Comparison of ENCODE assay signal across 8 cellular contexts in the genomic region with DNA sequence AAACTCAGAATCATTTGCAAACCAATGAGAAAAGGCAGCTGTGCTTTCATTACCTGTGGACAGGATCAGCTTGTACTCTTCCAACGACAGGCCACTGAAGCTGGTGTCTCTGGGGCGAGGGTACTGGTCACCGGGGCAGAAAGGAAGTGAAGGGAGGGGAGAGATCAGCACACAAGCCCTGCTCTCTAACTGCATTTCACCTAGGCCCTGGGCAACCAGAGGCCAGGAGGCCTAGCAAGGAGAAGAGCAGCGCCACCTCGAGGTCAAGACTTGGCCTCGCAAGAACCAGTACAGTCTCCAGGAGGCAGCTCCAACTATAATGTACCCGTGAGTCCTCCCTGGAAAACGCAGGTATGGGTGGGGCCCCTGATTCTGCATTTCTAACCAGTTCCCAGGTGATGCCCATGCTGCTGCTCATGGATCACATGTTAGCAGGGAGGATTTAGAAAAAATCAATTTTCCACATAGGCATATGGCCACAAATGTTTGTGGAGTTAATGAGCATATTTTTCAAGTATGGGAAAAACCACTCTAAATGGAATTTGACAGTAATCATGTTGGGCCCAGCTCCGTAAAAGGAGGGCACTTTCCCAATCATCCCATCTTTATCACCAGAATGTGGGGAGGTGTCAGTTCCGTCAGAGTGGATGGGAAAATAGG. TPM values are rescaled to one million over a fixed set of nuclear protein-coding genes. Genes with fewer than 3 reads are reported as not detected.
DNase-seq lines count a peak whose midpoint lies in the region; ATAC-seq and TF ChIP-seq lines count a peak whose summit lies in the region.

No MANE protein-coding gene starts in this region.

- peaks cover 25% of the 10 kb centered on the region for H3K36me3 Mint-ChIP-seq in activated B cell treated with CpG ODN at 0.5 μM for 24 hours (ENCODE audit: low read depth)

- peaks cover 69% of the 10 kb centered on the region for H3K4me1 Mint-ChIP-seq in activated B cell treated with CpG ODN at 0.5 μM for 24 hours

- peak overlapping the region; percentile 79 for H3K27ac Mint-ChIP-seq in activated B cell treated with CpG ODN at 0.5 μM for 24 hours

- TF ChIP-seq POLR2A in right lobe of liver (IDR thresholded peaks at IDR 0.05): no peak

- H3K4me1 ChIP-seq in BLaER1 treated with 17β-estradiol and CSF1 and Interleukin-3, amounts not matched to agents 10 nM and 100 nM: peaks cover 53 to 74% (median 64%) of the 10 kb centered on the region in 10 experiments
- peaks cover 0 to 2% (median 0%) of the 10 kb centered on the region in 4 donors for H3K4me1 ChIP-seq in right lobe of liver

- POLR2A ChIA-PET in activated B cell treated with CpG ODN at 0.5 μM for 24 hours (lab: Charles Lee): interaction anchor here (0.9 to 2.3 kb wide), 5 partner anchors 10 to 114 kb away, joined by 5 to 23 read pairs (median 8); partner anchors contain the start of genes ITPR3 and UQCC2

- ATAC-seq in activated B cell treated with CpG ODN at 0.5 μM for 24 hours (ENCODE audit: low read depth) (peak; percentile 56), right lobe of liver (peak; percentile 24 to 56 (median 38))

- peak overlapping the region; percentile 47 to 99 (median 94); a peak in 21 of 22 replicates for H3K4me2 ChIP-seq in BLaER1 treated with 17β-estradiol and CSF1 and Interleukin-3, amounts not matched to agents 10 nM and 100 nM

- no peak overlapping the region for H3K4me3 ChIP-seq in BLaER1 treated with 17β-estradiol and CSF1 and Interleukin-3, amounts not matched to agents 10 nM and 100 nM
- no peak overlapping the region for H3K4me3 ChIP-seq in right lobe of liver

- H3K9me3 Mint-ChIP-seq in activated B cell treated with CpG ODN at 0.5 μM for 24 hours: no peaks in the 10 kb centered on the region

- no peaks in the 10 kb centered on the region for H3K27me3 Mint-ChIP-seq in activated B cell treated with CpG ODN at 0.5 μM for 24 hours

- H3K27me3 ChIP-seq in BLaER1 treated with 17β-estradiol and CSF1 and Interleukin-3, amounts not matched to agents 10 nM and 100 nM: peaks cover 0 to 5% (median 4%) of the 10 kb centered on the region in 11 experiments; a peak in 14 of 22 replicates
- no peaks in the 10 kb centered on the region for H3K27me3 ChIP-seq in right lobe of liver

- DNase-seq in GM20000 (ENCODE audit: low spot score) (peak; percentile 71), NCI-H1092 (lab: John Stamatoyannopoulos, UW) (peak; percentile 33), activated B cell treated with CpG ODN at 0.5 μM for 24 hours (peak; percentile 58), right lobe of liver (no peak), GOT3 (lab: John Stamatoyannopoulos, UW) (no peak)
- peak; percentile 69 for DNase-seq in central memory CD4-positive, alpha-beta T cell
- DNase-seq in stimulated activated CD8-positive, alpha-beta memory T cell treated with anti-CD3 and anti-CD28 coated beads, Interleukin-15, amount 100 ng/mL, for 4 hours (ENCODE audit: low read depth in 2 of 2): peak; percentile 20 to 40

- no peaks in the 10 kb centered on the region for H3K9me3 ChIP-seq in BLaER1 treated with 17β-estradiol and CSF1 and Interleukin-3, amounts not matched to agents 10 nM and 100 nM (replicated peaks in 1 of 11)
- H3K9me3 ChIP-seq in right lobe of liver: no peaks in the 10 kb centered on the region

- H3K36me3 ChIP-seq in BLaER1 treated with 17β-estradiol and CSF1 and Interleukin-3, amounts not matched to agents 10 nM and 100 nM: peaks cover 0 to 34% (median 7%) of the 10 kb centered on the region in 11 experiments; a peak in 12 of 22 replicates
- peaks cover 0 to 6% (median 3%) of the 10 kb centered on the region in 4 donors for H3K36me3 ChIP-seq in right lobe of liver

- 66% methylated on average over 6 of the region's 10 CpGs for WGBS in right lobe of liver (ENCODE audit: insufficient coverage, low coverage, low lambda C conversion rate, missing lambda C conversion rate)

- CTCF ChIA-PET in activated B cell treated with CpG ODN at 0.5 μM for 24 hours (lab: Charles Lee): interaction anchor here (0.8 to 3.9 kb wide), 16 partner anchors 9 to 121 kb away, joined by 3 to 42 read pairs (median 5); partner anchors contain the start of gene UQCC2

- intact Hi-C loops in activated B cell treated with CpG ODN at 0.5 μM for 24 hours (cut with micrococcal nuclease) (loop anchor here (1.0 kb wide), 3 partner anchors 31 to 115 kb away; no protein-coding TSS in a partner anchor), right lobe of liver (cut with DNase I) (no loop called here)

- H4K20me1 ChIP-seq in BLaER1 treated with 17β-estradiol and CSF1 and Interleukin-3, amounts not matched to agents 10 nM and 100 nM: peaks cover 0 to 73% (median 33%) of the 10 kb centered on the region in 11 experiments; a peak in 17 of 22 replicates

- H3K27ac ChIP-seq in BLaER1 treated with 17β-estradiol and CSF1 and Interleukin-3, amounts not matched to agents 10 nM and 100 nM: peak overlapping the region in 1 of 11 experiments; percentile 93; a peak in 2 of 22 replicates
- no peak overlapping the region for H3K27ac ChIP-seq in right lobe of liver

- H3K9ac ChIP-seq in BLaER1 treated with 17β-estradiol and CSF1 and Interleukin-3, amounts not matched to agents 10 nM and 100 nM: peak overlapping the region in 3 of 11 experiments; percentile 62 to 83 (median 79); a peak in 6 of 22 replicates

- H3K4me3 Mint-ChIP-seq in activated B cell treated with CpG ODN at 0.5 μM for 24 hours: peak overlapping the region; percentile 28

- TF ChIP-seq CTCF in GM20000 (IDR thresholded peaks at IDR 0.05; ENCODE audit: extremely low read depth, missing control alignments) (peak; percentile 82), activated B cell treated with CpG ODN at 0.5 μM for 24 hours (IDR thresholded peaks at IDR 0.05) (no peak), right lobe of liver (IDR thresholded peaks at IDR 0.05) (peak; percentile 21 to 49 (median 36))

RNA-seq across cellular contexts. Expression of gene UQCC2, which starts 11.0 kb away (rescaled TPM):
- total RNA-seq in activated B cell treated with CpG ODN at 0.5 μM for 24 hours (26.2 and 37.5 TPM in 2 replicates), right lobe of liver (10 to 100 TPM; 23.7 to 38.4 (median 31.5) TPM)

RNA-seq across cellular contexts. Expression of gene IP6K3, which starts 46.2 kb away (rescaled TPM):
- total RNA-seq in activated B cell treated with CpG ODN at 0.5 μM for 24 hours (not detected in 2 replicates), right lobe of liver (10 to 100 TPM in 3 of 6 experiments, 1 to 10 TPM in 3; 4.8 to 28.0 (median 9.7) TPM)

Comparison
In these comparisons a context has a peak if more than half of its experiments do, and no peak if none do; other contexts are left out.
1. DNase-seq: peak in GM20000 (single experiment), NCI-H1092 (single experiment), activated B cell treated with CpG ODN at 0.5 μM for 24 hours (single experiment), central memory CD4-positive, alpha-beta T cell (single experiment) and stimulated activated CD8-positive, alpha-beta memory T cell treated with anti-CD3 and anti-CD28 coated beads, Interleukin-15, amount 100 ng/mL, for 4 hours (2 of 2); none in right lobe of liver (0 of 3) and GOT3 (single experiment).